In genomic region chr12:52187640-52188039, GRCh38 we compare ENCODE assay signal across 16 cellular contexts. TPM values are rescaled to one million over a fixed set of nuclear protein-coding genes. Genes with fewer than 3 reads are reported as not detected.
"Had no signal": no experiment of that assay in that cellular context is flagged by ENCODE, and none has a peak within 500 bp of the region (broad histone marks: within the 10 kb centered on the region; RNA-seq: fewer than 3 reads in every experiment).

No MANE protein-coding gene starts in this region.

- H3K9ac ChIP-seq: neural progenitor cell had no signal

- H3K9me3 Mint-ChIP-seq: activated CD4-positive, alpha-beta T cell treated with anti-CD3 and anti-CD28 coated beads, Interleukin-2, amount 10 ng/mL, durations not matched to agents 7 days and 5 days; neural progenitor cell; stimulated activated naive CD8-positive, alpha-beta T cell treated with anti-CD3 and anti-CD28 coated beads, Interleukin-15, amount 100 ng/mL, for 72 hours had no signal

- ATAC-seq: stimulated activated naive CD8-positive, alpha-beta T cell treated with anti-CD3 and anti-CD28 coated beads, Interleukin-15, amount 100 ng/mL, for 72 hours had no signal

- H3K4me3 Mint-ChIP-seq: activated CD4-positive, alpha-beta T cell treated with anti-CD3 and anti-CD28 coated beads, Interleukin-2, amount 10 ng/mL, durations not matched to agents 7 days and 5 days; neural progenitor cell; stimulated activated naive CD8-positive, alpha-beta T cell treated with anti-CD3 and anti-CD28 coated beads, Interleukin-15, amount 100 ng/mL, for 72 hours had no signal

- FAIRE-seq: TTC549 had no signal

- H3K27ac ChIP-seq: colonic mucosa, hepatocyte, neural progenitor cell, testis had no signal

- H3K4me2 ChIP-seq: hepatocyte, neural progenitor cell had no signal

- H3K4me3 ChIP-seq: colonic mucosa, hepatocyte, neural progenitor cell, testis, vagina had no signal

- H3K79me2 ChIP-seq: hepatocyte had no signal

- H3K36me3 Mint-ChIP-seq: neural progenitor cell had no signal

- H3K27me3 ChIP-seq: colonic mucosa, hepatocyte, neural progenitor cell, testis, vagina had no signal

- H3K27ac Mint-ChIP-seq: activated CD4-positive, alpha-beta T cell treated with anti-CD3 and anti-CD28 coated beads, Interleukin-2, amount 10 ng/mL, durations not matched to agents 7 days and 5 days; neural progenitor cell had no signal

- H3K9me3 ChIP-seq: colonic mucosa, testis, vagina had no signal

- DNase-seq: activated CD4-positive, alpha-beta T cell treated with anti-CD3 and anti-CD28 coated beads, Interleukin-2, amount 10 ng/mL, durations not matched to agents 7 days and 5 days; activated CD4-positive, CD25-positive, alpha-beta regulatory T cell; activated CD8-positive, alpha-beta memory T cell treated with anti-CD3 and anti-CD28 coated beads for 24 hours; activated naive CD4-positive, alpha-beta T cell treated with Interleukin-2 at 50 U/mL for 16 hours; colonic mucosa; effector CD8-positive, alpha-beta T cell; kidney glomerular epithelial cell; retina; stimulated activated CD4-positive, alpha-beta T cell treated with anti-CD3 and anti-CD28 coated beads, Interleukin-15, amount 100 ng/mL, for 24 hours; stimulated activated CD4-positive, alpha-beta T cell treated with anti-CD3 and anti-CD28 coated beads, Interleukin-4, amount 100 ng/mL, for 4 hours; stimulated activated naive CD8-positive, alpha-beta T cell treated with anti-CD3 and anti-CD28 coated beads, Interleukin-15, amount 100 ng/mL, for 72 hours; testis had no signal

- H2AFZ ChIP-seq: hepatocyte, neural progenitor cell had no signal

- H3K36me3 ChIP-seq: colonic mucosa, neural progenitor cell, vagina had no signal

RNA-seq across cellular contexts. Expression of gene KRT80, which starts 4.2 kb away (rescaled TPM):
- total RNA-seq: activated CD4-positive, alpha-beta T cell treated with anti-CD3 and anti-CD28 coated beads, Interleukin-2, amount 10 ng/mL, durations not matched to agents 7 days and 5 days had no signal
